ENCODE assay signal across 8 cellular contexts in genomic region chr10:119272338-119272734, GRCh38.
DNase-seq lines count a peak whose midpoint lies in the region; ATAC-seq and TF ChIP-seq lines count a peak whose summit lies in the region.
"Not testable (repeated sequence)": the region's sequence is repeated elsewhere in the genome, so short reads cannot be mapped to it uniquely, and the experiment has no call there.

No MANE protein-coding gene starts in this region.

- not testable (repeated sequence) for H3K9me3 ChIP-seq in KOPT-K1 (ENCODE audit: insufficient read depth, low read length, poor library complexity, severe bottlenecking); right cardiac atrium (ENCODE audit: control insufficient read depth, low read length); skeletal muscle tissue (ENCODE audit: control insufficient read depth in 3 of 3, low read length in 3 of 3); tibial artery

- peaks cover 4 to 11% of the 10 kb centered on the region in 2 donors for H3K36me3 Mint-ChIP-seq in CD14-positive monocyte
- not testable (repeated sequence) for H3K36me3 Mint-ChIP-seq in activated CD4-positive, alpha-beta memory T cell treated with anti-CD3 and anti-CD28 coated beads, Interleukin-2, amount 10 ng/mL, durations not matched to agents 7 days and 5 days (ENCODE audit: low read depth); naive B cell
- peaks cover 37% of the 10 kb centered on the region for H3K36me3 Mint-ChIP-seq in effector memory CD8-positive, alpha-beta T cell (ENCODE audit: insufficient read depth)

- H3K27me3 Mint-ChIP-seq in CD14-positive monocyte (ENCODE audit: low read depth in 3 of 3); activated CD4-positive, alpha-beta memory T cell treated with anti-CD3 and anti-CD28 coated beads, Interleukin-2, amount 10 ng/mL, durations not matched to agents 7 days and 5 days; effector memory CD8-positive, alpha-beta T cell; naive B cell: not testable (repeated sequence)

- DNase-seq in CD14-positive monocyte (ENCODE audit: low spot score); activated CD4-positive, alpha-beta memory T cell treated with anti-CD3 and anti-CD28 coated beads, Interleukin-2, amount 10 ng/mL, durations not matched to agents 7 days and 5 days; effector memory CD8-positive, alpha-beta T cell; right cardiac atrium; naive B cell; tibial artery: not testable (repeated sequence)

- H3K4me1 ChIP-seq in right cardiac atrium (ENCODE audit: control insufficient read depth, insufficient read depth, low read length) (peaks cover 39% of the 10 kb centered on the region), skeletal muscle tissue (ENCODE audit: control insufficient read depth in 3 of 3, insufficient read depth in 3 of 3, low read length in 3 of 3) (peaks cover 27 to 54% (median 41%) of the 10 kb centered on the region in 3 donors), tibial artery (peaks cover 5 to 69% (median 39%) of the 10 kb centered on the region in 4 donors)

- H3K4me1 Mint-ChIP-seq in CD14-positive monocyte (peaks cover 40% of the 10 kb centered on the region), naive B cell (peaks cover 67 to 85% (median 75%) of the 10 kb centered on the region in 3 donors)
- H3K4me1 Mint-ChIP-seq in activated CD4-positive, alpha-beta memory T cell treated with anti-CD3 and anti-CD28 coated beads, Interleukin-2, amount 10 ng/mL, durations not matched to agents 7 days and 5 days: peaks cover 58% of the 10 kb centered on the region
- peaks cover 42 to 44% of the 10 kb centered on the region in 2 donors for H3K4me1 Mint-ChIP-seq in effector memory CD8-positive, alpha-beta T cell (ENCODE audit: low read depth in 2 of 2)

- 84% methylated on average over 7 of the region's 7 CpGs for WGBS in right cardiac atrium

- H3K4me3 Mint-ChIP-seq in CD14-positive monocyte; activated CD4-positive, alpha-beta memory T cell treated with anti-CD3 and anti-CD28 coated beads, Interleukin-2, amount 10 ng/mL, durations not matched to agents 7 days and 5 days: not testable (repeated sequence)
- H3K4me3 Mint-ChIP-seq in effector memory CD8-positive, alpha-beta T cell: peak overlapping the region in 1 of 2 donors; percentile 67
- peak overlapping the region in 6 of 8 donors; percentile 73 to 83 (median 78) for H3K4me3 Mint-ChIP-seq in naive B cell

- POLR2A ChIA-PET in activated CD4-positive, alpha-beta memory T cell treated with anti-CD3 and anti-CD28 coated beads, Interleukin-2, amount 10 ng/mL, durations not matched to agents 7 days and 5 days (lab: Charles Lee): interaction anchor here (1.9 to 8.2 kb wide), 5 partner anchors 10 to 64 kb away, joined by 8 to 69 read pairs (median 30); partner anchors contain the start of gene GRK5

- H3K27ac Mint-ChIP-seq in CD14-positive monocyte (peak overlapping the region; percentile 95 to 99 (median 99)), naive B cell (peak overlapping the region; percentile 99 to 100 (median 100))
- peak overlapping the region; percentile 91 for H3K27ac Mint-ChIP-seq in activated CD4-positive, alpha-beta memory T cell treated with anti-CD3 and anti-CD28 coated beads, Interleukin-2, amount 10 ng/mL, durations not matched to agents 7 days and 5 days
- peak overlapping the region; percentile 99 to 100 for H3K27ac Mint-ChIP-seq in effector memory CD8-positive, alpha-beta T cell

- not testable (repeated sequence) for ATAC-seq in effector memory CD8-positive, alpha-beta T cell (replicated peaks); right cardiac atrium; naive B cell (ENCODE audit: low read depth in 2 of 2)

- H3K27ac ChIP-seq in KOPT-K1 (ENCODE audit: low read depth, low read length, poor library complexity, severe bottlenecking) (peak overlapping the region; percentile 97), right cardiac atrium (ENCODE audit: low read length) (peak overlapping the region; percentile 83), skeletal muscle tissue (ENCODE audit: low read depth, low read length) (peak overlapping the region; percentile 59), tibial artery (peak overlapping the region; percentile 28 to 53)

- intact Hi-C loops in CD14-positive monocyte (cut with micrococcal nuclease): loop anchor here (5.0 kb wide), 4 partner anchors 35 to 190 kb away; partner anchors contain the start of gene EIF3A (in 1 of the 2)
- intact Hi-C loops in right cardiac atrium (cut with DNase I): loop anchor here in 1 of 4 donors (5.0 kb wide), 1 partner anchor 65 kb away; the partner anchor contains the start of gene GRK5
- intact Hi-C loops in tibial artery (cut with DNase I; ENCODE audit: low total_unique reads): not testable (repeated sequence)

- TF ChIP-seq CTCF in CD14-positive monocyte (IDR thresholded peaks at IDR 0.05); tibial artery (IDR thresholded peaks at IDR 0.05): not testable (repeated sequence)

- CTCF ChIA-PET in activated CD4-positive, alpha-beta memory T cell treated with anti-CD3 and anti-CD28 coated beads, Interleukin-2, amount 10 ng/mL, durations not matched to agents 7 days and 5 days (lab: Charles Lee): interaction anchor here (0.7 to 2.9 kb wide), 5 partner anchors 12 to 64 kb away, joined by 3 to 26 read pairs (median 15); partner anchors contain the start of gene GRK5

- not testable (repeated sequence) for H3K9me3 Mint-ChIP-seq in CD14-positive monocyte; activated CD4-positive, alpha-beta memory T cell treated with anti-CD3 and anti-CD28 coated beads, Interleukin-2, amount 10 ng/mL, durations not matched to agents 7 days and 5 days; effector memory CD8-positive, alpha-beta T cell; naive B cell

- not testable (repeated sequence) for H3K9ac ChIP-seq in skeletal muscle tissue (ENCODE audit: low read depth in 1 of 3, low read length in 3 of 3)

- H3K4me3 ChIP-seq in right cardiac atrium (ENCODE audit: low read length); skeletal muscle tissue (ENCODE audit: low read length in 3 of 3); tibial artery: not testable (repeated sequence)

- H3K36me3 ChIP-seq in KOPT-K1 (ENCODE audit: insufficient read depth, low read length); skeletal muscle tissue (ENCODE audit: control insufficient read depth in 3 of 3, insufficient read depth in 3 of 3, low read length in 3 of 3); tibial artery: not testable (repeated sequence)

- H3K27me3 ChIP-seq in right cardiac atrium (ENCODE audit: control insufficient read depth, insufficient read depth); skeletal muscle tissue (ENCODE audit: control insufficient read depth in 3 of 3, insufficient read depth in 3 of 3, low read length in 3 of 3); tibial artery: not testable (repeated sequence)

Comparison
In these comparisons a context has a peak if more than half of its experiments do, and no peak if none do; other contexts are left out.
1. H3K27ac ChIP-seq: peak in every context shown above with its lines; median percentile 97 in KOPT-K1; 83 in right cardiac atrium; 59 in skeletal muscle tissue; 40 in tibial artery.